Comparison of ENCODE assay signal across 8 cellular contexts in genomic region chr19:52601025-52601973, GRCh38. TPM values are rescaled to one million over a fixed set of nuclear protein-coding genes. Genes with fewer than 3 reads are reported as not detected.
DNase-seq lines count a peak whose midpoint lies in the region; ATAC-seq and TF ChIP-seq lines count a peak whose summit lies in the region.

No MANE protein-coding gene starts in this region.

- peak; percentile 96 for ATAC-seq in GM19463 (IDR thresholded peaks at IDR 0.05; ENCODE audit: unreplicated experiment)
- ATAC-seq in mucosa of descending colon, result peak; percentile 100

- peak overlapping the region; percentile 43 for H3K4me3 ChIP-seq in mucosa of descending colon

- intact Hi-C loops in mucosa of descending colon (cut with DNase I, micrococcal nuclease), result no loop called here

- no peaks in the 10 kb centered on the region for H3K36me3 ChIP-seq in mucosa of descending colon (ENCODE audit: low read depth)

- TF ChIP-seq CTCF in mucosa of descending colon (IDR thresholded peaks at IDR 0.05), result no peak

- peaks cover 22% of the 10 kb centered on the region for H3K9me3 ChIP-seq in mucosa of descending colon

- H3K4me1 ChIP-seq in mucosa of descending colon (ENCODE audit: low read depth), result peaks cover 17% of the 10 kb centered on the region

- peak overlapping the region; percentile 51 for H3K27ac ChIP-seq in epithelial cell of prostate

- peak; percentile 49 for DNase-seq in COLO829 (ENCODE audit: low spot score)
- peak; percentile 80 for DNase-seq in HS-27A (ENCODE audit: low read depth)
- peak; percentile 86 for DNase-seq in NOMO-1 treated with DMSO at 0.1 percent for 48 hours (lab: John Stamatoyannopoulos, UW; ENCODE audit: unreplicated experiment)
- DNase-seq in activated CD8-positive, alpha-beta memory T cell treated with anti-CD3 and anti-CD28 coated beads, Interleukin-2, amount 50 U/mL, for 48 hours, result peak; percentile 95
- peak; percentile 31 for DNase-seq in epithelial cell of prostate (ENCODE audit: low read depth, low spot score)
- DNase-seq in mucosa of descending colon, result peak; percentile 97 to 99 (median 99)
- peak; percentile 89 to 90 for DNase-seq in stimulated activated CD8-positive, alpha-beta memory T cell treated with anti-CD3 and anti-CD28 coated beads, Interleukin-2, amount 100 ng/mL, for 1 hour (ENCODE audit: low read depth in 2 of 2)

RNA-seq across cellular contexts. Expression of gene ZNF701, which starts 31.2 kb away (rescaled TPM):
- total RNA-seq in mucosa of descending colon, result 10 to 100 TPM; 20.2 to 35.2 (median 27.2) TPM

RNA-seq across cellular contexts. Expression of gene ZNF83, which starts 36.9 kb away (rescaled TPM):
- 10 to 100 TPM; 17.6 to 48.7 (median 31.6) TPM for total RNA-seq in mucosa of descending colon

Comparison
In these comparisons a context has a peak if more than half of its experiments do, and no peak if none do; other contexts are left out.
1. Peak in every context shown above with its lines: DNase-seq, ATAC-seq, H3K4me3 ChIP-seq and H3K27ac ChIP-seq.
2. DNase-seq: peak in every context shown above with its lines; median percentile 99 in mucosa of descending colon; 95 in activated CD8-positive, alpha-beta memory T cell treated with anti-CD3 and anti-CD28 coated beads, Interleukin-2, amount 50 U/mL, for 48 hours; 90 in stimulated activated CD8-positive, alpha-beta memory T cell treated with anti-CD3 and anti-CD28 coated beads, Interleukin-2, amount 100 ng/mL, for 1 hour; 86 in NOMO-1 treated with DMSO at 0.1 percent for 48 hours; 80 in HS-27A; 49 in COLO829; 31 in epithelial cell of prostate.